9 cellular contexts compared by ENCODE assay signal in genomic region chr12:6494968-6495367, GRCh38. TPM values are rescaled to one million over a fixed set of nuclear protein-coding genes. Genes with fewer than 3 reads are reported as not detected.
DNase-seq lines count a peak whose midpoint lies in the region; ATAC-seq, FAIRE-seq and TF ChIP-seq lines count a peak whose summit lies in the region.
"Had no signal": no experiment of that assay in that cellular context is flagged by ENCODE, and none has a peak within 500 bp of the region (broad histone marks: within the 10 kb centered on the region; RNA-seq: fewer than 3 reads in every experiment).

No MANE protein-coding gene starts in this region.

- peak overlapping the region; percentile 97 for H3K4me3 Mint-ChIP-seq in activated B cell treated with CpG ODN at 0.5 μM for 24 hours

- CTCF ChIA-PET in activated B cell treated with CpG ODN at 0.5 μM for 24 hours (lab: Charles Lee) = interaction anchor here (1.0 kb wide), 1 partner anchor 43 kb away, joined by 3 read pairs; no protein-coding TSS in a partner anchor

- no peak for ATAC-seq in activated B cell treated with CpG ODN at 0.5 μM for 24 hours (ENCODE audit: low read depth)
- ATAC-seq in GM21367 (IDR thresholded peaks at IDR 0.05; ENCODE audit: unreplicated experiment) = no peak

- H3K4me1 Mint-ChIP-seq in activated B cell treated with CpG ODN at 0.5 μM for 24 hours = peaks cover 28% of the 10 kb centered on the region

- no peaks in the 10 kb centered on the region for H3K27me3 ChIP-seq in H7 (ENCODE audit: control insufficient read depth, insufficient read depth, low read length)
- no peaks in the 10 kb centered on the region for H3K27me3 ChIP-seq in small intestine (ENCODE audit: control insufficient read depth in 2 of 2, insufficient read depth in 2 of 2, low read length in 2 of 2)

- WGBS in small intestine, 3 donors = 38 to 63% (median 52%) methylated on average over 1 of the region's 1 CpG

- TF ChIP-seq CTCF in 22Rv1 (IDR thresholded peaks at IDR 0.05) = no peak
- no peak for TF ChIP-seq CTCF in activated B cell treated with CpG ODN at 0.5 μM for 24 hours (IDR thresholded peaks at IDR 0.05)

- H3K36me3 ChIP-seq in H7 (replicated peaks; ENCODE audit: control insufficient read depth, insufficient read depth, low read length) (peaks cover 28% of the 10 kb centered on the region), small intestine (ENCODE audit: control insufficient read depth in 2 of 2, insufficient read depth in 2 of 2, low read length in 2 of 2) (peaks cover 5 to 6% of the 10 kb centered on the region in 2 donors)

- H3K27me3 Mint-ChIP-seq in activated B cell treated with CpG ODN at 0.5 μM for 24 hours = no peaks in the 10 kb centered on the region

- H3K9me3 ChIP-seq in iPS-18c (ENCODE audit: control insufficient read depth, insufficient read depth, low read length) (no peaks in the 10 kb centered on the region), small intestine (ENCODE audit: control insufficient read depth, low read depth) (no peaks in the 10 kb centered on the region)

- intact Hi-C loops in activated B cell treated with CpG ODN at 0.5 μM for 24 hours (cut with micrococcal nuclease) = loop anchor here (1.0 kb wide), 2 partner anchors 73 to 357 kb away; partner anchors contain the start of genes NOP2 and USP5

- H3K4me3 ChIP-seq in H7 (ENCODE audit: insufficient read depth, low read depth, low read length) (peak overlapping the region; percentile 89; the same call in 1 of the 2 replicates), iPS-18c (ENCODE audit: insufficient read depth, low read depth, low read length) (peak overlapping the region; percentile 98; the same call in 1 of the 2 replicates), small intestine (ENCODE audit: low read depth in 1 of 2, low read length in 2 of 2) (no peak overlapping the region)

- no peak for DNase-seq in H7
- no peak for DNase-seq in activated B cell treated with CpG ODN at 0.5 μM for 24 hours
- no peak for DNase-seq in NCI-H146 treated with DMSO at 0.1 percent for 48 hours (lab: John Stamatoyannopoulos, UW; ENCODE audit: unreplicated experiment)
- DNase-seq in small intestine = no peak
- DNase-seq in NCI-H1930 (lab: John Stamatoyannopoulos, UW) = no peak

- H3K4me1 ChIP-seq in small intestine (ENCODE audit: control insufficient read depth in 2 of 2, insufficient read depth in 1 of 2, low read depth in 1 of 2, low read length in 1 of 2) = peaks cover 7% of the 10 kb centered on the region in 2 donors

- H3K36me3 Mint-ChIP-seq in activated B cell treated with CpG ODN at 0.5 μM for 24 hours (ENCODE audit: low read depth) = peaks cover 43% of the 10 kb centered on the region

- POLR2A ChIA-PET in activated B cell treated with CpG ODN at 0.5 μM for 24 hours (lab: Charles Lee) = interaction anchor here (2.1 to 2.6 kb wide), 2 partner anchors 24 to 48 kb away, joined by 8 to 10 read pairs; partner anchors contain the start of gene VAMP1

- H3K27ac ChIP-seq in 22Rv1 = peak overlapping the region; percentile 98
- no peak overlapping the region for H3K27ac ChIP-seq in small intestine (ENCODE audit: low read depth in 1 of 2, low read length in 1 of 2)

- FAIRE-seq in small intestine (lab: Jason Lieb, UNC) = no peak

- H3K27ac Mint-ChIP-seq in activated B cell treated with CpG ODN at 0.5 μM for 24 hours = peak overlapping the region; percentile 96

- H3K9me3 Mint-ChIP-seq in activated B cell treated with CpG ODN at 0.5 μM for 24 hours = no peaks in the 10 kb centered on the region

RNA-seq across cellular contexts. Expression of gene NCAPD2, which starts 1.1 kb away (rescaled TPM):
- total RNA-seq in H7 (2014; rRNA removed; shearing (Covaris generic)) = 104 and 113 TPM in 2 replicates
- 38.4 and 40.9 TPM in 2 replicates for total RNA-seq in activated B cell treated with CpG ODN at 0.5 μM for 24 hours
- polyA plus RNA-seq in small intestine = 10 to 100 TPM in 2 of 3 donors, 1 to 10 TPM in 1; 6.5 to 30.9 (median 13.2) TPM

RNA-seq across cellular contexts. Expression of gene MRPL51, which starts 1.9 kb away (rescaled TPM):
- total RNA-seq in H7 (2014; rRNA removed; shearing (Covaris generic)) = 137 and 145 TPM in 2 replicates
- 130 and 145 TPM in 2 replicates for total RNA-seq in activated B cell treated with CpG ODN at 0.5 μM for 24 hours
- 100 to 1,000 TPM in 1 of 3 donors, 10 to 100 TPM in 2; 88.1 to 126 (median 89.5) TPM for polyA plus RNA-seq in small intestine

RNA-seq across cellular contexts. Expression of gene VAMP1, which starts 24.5 kb away (rescaled TPM):
- total RNA-seq in H7 (2014; rRNA removed; shearing (Covaris generic)) = 23.9 and 26.8 TPM in 2 replicates
- total RNA-seq in activated B cell treated with CpG ODN at 0.5 μM for 24 hours = 32.9 and 34.5 TPM in 2 replicates
- polyA plus RNA-seq in small intestine = 1 to 10 TPM; 1.6 to 5.8 (median 1.8) TPM

RNA-seq across cellular contexts. Expression of gene GAPDH, which starts 39.3 kb away (rescaled TPM):
- 6,920 and 8,270 TPM in 2 replicates for total RNA-seq in H7 (2014; rRNA removed; shearing (Covaris generic))
- 1,003 and 1,033 TPM in 2 replicates for total RNA-seq in activated B cell treated with CpG ODN at 0.5 μM for 24 hours
- 1,000 to 10,000 TPM; 2,587 to 3,805 (median 3,097) TPM for polyA plus RNA-seq in small intestine

RNA-seq across cellular contexts. Expression of gene TAPBPL, which starts 43.1 kb away (rescaled TPM):
- total RNA-seq in H7 (2014; rRNA removed; shearing (Covaris generic)) = 0.62 and 1.0 TPM in 2 replicates
- total RNA-seq in activated B cell treated with CpG ODN at 0.5 μM for 24 hours = 52.5 and 64.0 TPM in 2 replicates
- polyA plus RNA-seq in small intestine = 10 to 100 TPM; 26.4 to 38.6 (median 31.5) TPM
- total RNA-seq: G401 had no signal

Comparison
In these comparisons a context has a peak if more than half of its experiments do, and no peak if none do; other contexts are left out.
1. H3K4me3 ChIP-seq: peak in H7 (single experiment) and iPS-18c (single experiment); none in small intestine (0 of 2).